In the genomic region with DNA sequence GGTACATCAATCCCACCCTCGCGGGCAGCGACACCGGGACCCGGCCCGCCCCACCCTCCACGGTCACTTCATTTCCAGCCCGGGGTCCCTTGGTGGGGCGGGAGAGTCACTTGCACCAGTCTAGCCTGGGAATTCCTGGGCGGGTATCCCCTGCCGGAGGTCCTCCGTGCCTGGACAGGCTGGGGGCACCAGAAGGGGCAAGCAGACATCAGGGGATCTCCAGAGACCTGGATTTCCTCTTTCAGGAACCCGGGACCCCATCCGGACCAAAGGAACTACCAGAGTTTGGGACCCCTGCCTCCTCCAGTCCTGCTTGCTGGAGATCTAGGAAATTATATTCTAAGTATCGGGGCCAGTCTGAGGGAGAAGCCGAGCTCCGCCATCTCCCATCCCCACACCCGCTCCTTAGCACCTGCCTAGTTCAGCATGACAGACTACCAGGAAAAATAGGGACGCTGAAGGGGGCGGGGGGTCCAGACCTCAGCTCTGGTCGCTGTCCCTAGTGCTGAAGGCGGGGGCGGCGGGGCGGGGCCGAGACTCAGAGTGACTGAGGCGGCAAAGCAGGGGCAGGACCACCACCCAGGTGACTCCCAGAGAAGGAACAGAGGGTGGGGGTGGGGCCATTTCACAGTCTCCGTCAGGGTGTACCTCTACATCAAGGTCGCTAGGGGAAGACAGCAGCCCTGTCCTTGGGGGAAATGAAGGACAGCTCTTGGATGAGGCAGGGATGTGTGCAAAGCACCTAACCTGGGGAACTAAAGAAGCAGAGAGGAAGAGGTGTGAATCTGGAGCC, we compare ENCODE assay signal across 8 cellular contexts. TPM values are rescaled to one million over a fixed set of nuclear protein-coding genes. Genes with fewer than 3 reads are reported as not detected.
DNase-seq lines count a peak whose midpoint lies in the region; ATAC-seq and TF ChIP-seq lines count a peak whose summit lies in the region.

No MANE protein-coding gene starts in this region.

- H3K4me3 Mint-ChIP-seq in natural killer cell, result peak overlapping the region; percentile 83

- H3K9me3 Mint-ChIP-seq in natural killer cell, result no peaks in the 10 kb centered on the region

- no peaks in the 10 kb centered on the region for H3K36me3 Mint-ChIP-seq in natural killer cell

- peak; percentile 23 to 47 (median 27) for ATAC-seq in natural killer cell
- no peak for ATAC-seq in HG03039 (IDR thresholded peaks at IDR 0.05; ENCODE audit: unreplicated experiment)

- H3K27me3 Mint-ChIP-seq in natural killer cell (ENCODE audit: low read depth in 2 of 2), result no peaks in the 10 kb centered on the region

- TF ChIP-seq CTCF in AG10803 (conservative IDR thresholded peaks at IDR 0.05; ENCODE audit: low read length) (peak; percentile 41), HEK293 (tag by site-specific recombination; IDR thresholded peaks at IDR 0.05) (peak; percentile 38; the same call in 1 of the 2 replicates), natural killer cell (IDR thresholded peaks at IDR 0.05) (peak; percentile 10)

- H3K4me1 ChIP-seq in HEK293 (ENCODE audit: control insufficient read depth, insufficient read depth, low read length), result no peaks in the 10 kb centered on the region

- H3K36me3 ChIP-seq in HEK293 (ENCODE audit: control insufficient read depth in 2 of 2, insufficient read depth in 1 of 2, low read length in 2 of 2), result peaks cover 0 to 5% of the 10 kb centered on the region in 2 experiments; a peak in 1 of 3 replicates

- peak overlapping the region in 1 of 2 donors; percentile 71 for H3K27ac Mint-ChIP-seq in natural killer cell

- peak overlapping the region; percentile 58; the same call in 1 of the 2 replicates for H3K27ac ChIP-seq in HEK293 (ENCODE audit: extremely low read depth, low read depth, low read length)

- H3K9me3 ChIP-seq in HEK293 (ENCODE audit: control insufficient read depth, insufficient read depth, low read depth, low read length), result no peaks in the 10 kb centered on the region

- DNase-seq in AG10803 (ENCODE audit: low read depth) (no peak), NCI-H774 (lab: John Stamatoyannopoulos, UW) (peak; percentile 9), epidermal melanocyte (ENCODE audit: insufficient read length, low spot score) (peak; percentile 42), natural killer cell (peak; percentile 56)
- DNase-seq in activated CD8-positive, alpha-beta memory T cell treated with anti-CD3 and anti-CD28 coated beads, Interleukin-2, amount 50 U/mL, for 24 hours (ENCODE audit: extremely low read depth), result peak; percentile 33
- peak; percentile 78 for DNase-seq in stimulated activated naive CD4-positive, alpha-beta T cell treated with Interleukin-2 at 50 U/mL for 16 hours (lab: John Stamatoyannopoulos, UW)

- POLR2A ChIA-PET in HEK293 (lab: Yijun Ruan, JAX), result interaction anchor here (0.6 to 1.3 kb wide), 6 partner anchors 15 to 278 kb away, joined by 3 to 7 read pairs (median 3); a partner anchor contains a TSS

- CTCF ChIA-PET in HEK293 (lab: Yijun Ruan, JAX), result interaction anchor here (0.6 to 1.8 kb wide), 7 partner anchors 19 to 53 kb away, joined by 3 to 9 read pairs (median 4); no protein-coding TSS in a partner anchor

- H3K4me3 ChIP-seq in AG10803 (ENCODE audit: low read length), result peak overlapping the region; percentile 76
- peak overlapping the region; percentile 75 for H3K4me3 ChIP-seq in HEK293 (ENCODE audit: low read depth, low read length)

- peaks cover 24 to 38% of the 10 kb centered on the region in 2 donors for H3K4me1 Mint-ChIP-seq in natural killer cell

- intact Hi-C loops in natural killer cell (cut with micrococcal nuclease), result loop anchor here (2.0 kb wide), 2 partner anchors 31 to 45 kb away; a partner anchor contains a TSS

TF ChIP-seq in HEK293, 187 proteins besides CTCF, POLR2A, EP300 and RAD21 (continues in another document):
- TF ChIP-seq ZBTB48 (tag by site-specific recombination; IDR thresholded peaks at IDR 0.05) (peak; percentile 60), SETDB1 (IDR thresholded peaks at IDR 0.05; ENCODE audit: insufficient read length, low read length) (no peak), ZNF654 (tag by site-specific recombination; IDR thresholded peaks at IDR 0.05; ENCODE audit: low read depth) (0 out of 2 replicates have a peak, but pooled peaks have one; percentile 18), KLF10 (tag by site-specific recombination; IDR thresholded peaks at IDR 0.05) (0 out of 2 replicates have a peak, but pooled peaks have one; percentile 17), SP3 (tag by site-specific recombination; IDR thresholded peaks at IDR 0.05) (peak; percentile 54), ZSCAN16 (tag by site-specific recombination; IDR thresholded peaks at IDR 0.05) (peak; percentile 91), GLIS1 (tag by site-specific recombination; IDR thresholded peaks at IDR 0.05) (peak; percentile 38; the same call in 1 of the 2 replicates), ZNF600 (tag by site-specific recombination; IDR thresholded peaks at IDR 0.05) (no peak), OSR2 (tag by site-specific recombination; IDR thresholded peaks at IDR 0.05) (no peak), ZNF335 (tag by site-specific recombination; conservative IDR thresholded peaks at IDR 0.05) (peak; percentile 72; the same call in 1 of the 2 replicates), SP2 (tag by site-specific recombination; IDR thresholded peaks at IDR 0.05) (peak; percentile 65; the same call in 1 of the 2 replicates), KLF9 (tag by site-specific recombination; IDR thresholded peaks at IDR 0.05; ENCODE audit: low read depth) (peak; percentile 45; the same call in 1 of the 2 replicates)
- TF ChIP-seq, protein P1, sequence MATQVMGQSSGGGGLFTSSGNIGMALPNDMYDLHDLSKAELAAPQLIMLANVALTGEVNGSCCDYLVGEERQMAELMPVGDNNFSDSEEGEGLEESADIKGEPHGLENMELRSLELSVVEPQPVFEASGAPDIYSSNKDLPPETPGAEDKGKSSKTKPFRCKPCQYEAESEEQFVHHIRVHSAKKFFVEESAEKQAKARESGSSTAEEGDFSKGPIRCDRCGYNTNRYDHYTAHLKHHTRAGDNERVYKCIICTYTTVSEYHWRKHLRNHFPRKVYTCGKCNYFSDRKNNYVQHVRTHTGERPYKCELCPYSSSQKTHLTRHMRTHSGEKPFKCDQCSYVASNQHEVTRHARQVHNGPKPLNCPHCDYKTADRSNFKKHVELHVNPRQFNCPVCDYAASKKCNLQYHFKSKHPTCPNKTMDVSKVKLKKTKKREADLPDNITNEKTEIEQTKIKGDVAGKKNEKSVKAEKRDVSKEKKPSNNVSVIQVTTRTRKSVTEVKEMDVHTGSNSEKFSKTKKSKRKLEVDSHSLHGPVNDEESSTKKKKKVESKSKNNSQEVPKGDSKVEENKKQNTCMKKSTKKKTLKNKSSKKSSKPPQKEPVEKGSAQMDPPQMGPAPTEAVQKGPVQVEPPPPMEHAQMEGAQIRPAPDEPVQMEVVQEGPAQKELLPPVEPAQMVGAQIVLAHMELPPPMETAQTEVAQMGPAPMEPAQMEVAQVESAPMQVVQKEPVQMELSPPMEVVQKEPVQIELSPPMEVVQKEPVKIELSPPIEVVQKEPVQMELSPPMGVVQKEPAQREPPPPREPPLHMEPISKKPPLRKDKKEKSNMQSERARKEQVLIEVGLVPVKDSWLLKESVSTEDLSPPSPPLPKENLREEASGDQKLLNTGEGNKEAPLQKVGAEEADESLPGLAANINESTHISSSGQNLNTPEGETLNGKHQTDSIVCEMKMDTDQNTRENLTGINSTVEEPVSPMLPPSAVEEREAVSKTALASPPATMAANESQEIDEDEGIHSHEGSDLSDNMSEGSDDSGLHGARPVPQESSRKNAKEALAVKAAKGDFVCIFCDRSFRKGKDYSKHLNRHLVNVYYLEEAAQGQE (tag by site-specific recombination; IDR thresholded peaks at IDR 0.05), result peak; percentile 96
- TF ChIP-seq, protein P2, sequence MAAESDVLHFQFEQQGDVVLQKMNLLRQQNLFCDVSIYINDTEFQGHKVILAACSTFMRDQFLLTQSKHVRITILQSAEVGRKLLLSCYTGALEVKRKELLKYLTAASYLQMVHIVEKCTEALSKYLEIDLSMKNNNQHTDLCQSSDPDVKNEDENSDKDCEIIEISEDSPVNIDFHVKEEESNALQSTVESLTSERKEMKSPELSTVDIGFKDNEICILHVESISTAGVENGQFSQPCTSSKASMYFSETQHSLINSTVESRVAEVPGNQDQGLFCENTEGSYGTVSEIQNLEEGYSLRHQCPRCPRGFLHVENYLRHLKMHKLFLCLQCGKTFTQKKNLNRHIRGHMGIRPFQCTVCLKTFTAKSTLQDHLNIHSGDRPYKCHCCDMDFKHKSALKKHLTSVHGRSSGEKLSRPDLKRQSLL (tag by site-specific recombination; IDR thresholded peaks at IDR 0.05), result no peak
- TF ChIP-seq, protein P3, sequence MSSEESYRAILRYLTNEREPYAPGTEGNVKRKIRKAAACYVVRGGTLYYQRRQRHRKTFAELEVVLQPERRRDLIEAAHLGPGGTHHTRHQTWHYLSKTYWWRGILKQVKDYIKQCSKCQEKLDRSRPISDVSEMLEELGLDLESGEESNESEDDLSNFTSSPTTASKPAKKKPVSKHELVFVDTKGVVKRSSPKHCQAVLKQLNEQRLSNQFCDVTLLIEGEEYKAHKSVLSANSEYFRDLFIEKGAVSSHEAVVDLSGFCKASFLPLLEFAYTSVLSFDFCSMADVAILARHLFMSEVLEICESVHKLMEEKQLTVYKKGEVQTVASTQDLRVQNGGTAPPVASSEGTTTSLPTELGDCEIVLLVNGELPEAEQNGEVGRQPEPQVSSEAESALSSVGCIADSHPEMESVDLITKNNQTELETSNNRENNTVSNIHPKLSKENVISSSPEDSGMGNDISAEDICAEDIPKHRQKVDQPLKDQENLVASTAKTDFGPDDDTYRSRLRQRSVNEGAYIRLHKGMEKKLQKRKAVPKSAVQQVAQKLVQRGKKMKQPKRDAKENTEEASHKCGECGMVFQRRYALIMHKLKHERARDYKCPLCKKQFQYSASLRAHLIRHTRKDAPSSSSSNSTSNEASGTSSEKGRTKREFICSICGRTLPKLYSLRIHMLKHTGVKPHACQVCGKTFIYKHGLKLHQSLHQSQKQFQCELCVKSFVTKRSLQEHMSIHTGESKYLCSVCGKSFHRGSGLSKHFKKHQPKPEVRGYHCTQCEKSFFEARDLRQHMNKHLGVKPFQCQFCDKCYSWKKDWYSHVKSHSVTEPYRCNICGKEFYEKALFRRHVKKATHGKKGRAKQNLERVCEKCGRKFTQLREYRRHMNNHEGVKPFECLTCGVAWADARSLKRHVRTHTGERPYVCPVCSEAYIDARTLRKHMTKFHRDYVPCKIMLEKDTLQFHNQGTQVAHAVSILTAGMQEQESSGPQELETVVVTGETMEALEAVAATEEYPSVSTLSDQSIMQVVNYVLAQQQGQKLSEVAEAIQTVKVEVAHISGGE (tag by site-specific recombination; conservative IDR thresholded peaks at IDR 0.05; ENCODE audit: low read depth), result peak; percentile 15

RNA-seq across cellular contexts. Expression of a gene that starts 0.8 kb away (rescaled TPM):
- total RNA-seq in natural killer cell, result 1 to 10 TPM; 2.0 to 3.4 (median 2.6) TPM

RNA-seq across cellular contexts. Expression of a gene that starts 4.8 kb away (rescaled TPM):
- 10 to 100 TPM; 70.4 to 97.5 (median 84.4) TPM for total RNA-seq in natural killer cell

RNA-seq across cellular contexts. Expression of a gene that starts 15.9 kb away (rescaled TPM):
- total RNA-seq in natural killer cell, result 10 to 100 TPM; 59.7 to 72.1 (median 65.0) TPM

RNA-seq across cellular contexts. Expression of a gene that starts 22.8 kb away (rescaled TPM):
- total RNA-seq in natural killer cell, result 1 to 10 TPM; 6.9 to 10.0 (median 8.9) TPM

RNA-seq across cellular contexts. Expression of a gene that starts 23.1 kb away (rescaled TPM):
- total RNA-seq in natural killer cell, result under 1 TPM in 1 of 3 donors, not detected in 2; 0.12 TPM
